Comparison of ENCODE assay signal across 8 cellular contexts in the genomic region with DNA sequence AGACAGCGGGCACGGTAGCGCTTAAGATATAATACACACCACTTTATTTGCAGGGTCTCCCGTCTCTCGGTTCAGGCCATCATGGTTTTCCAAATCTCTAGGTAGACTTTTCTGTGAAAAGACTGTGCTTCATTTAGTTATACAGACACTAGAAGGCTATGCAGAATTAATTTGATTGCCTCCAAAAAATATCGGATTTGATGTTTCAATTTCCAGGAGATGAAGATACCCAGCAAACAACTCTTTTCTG. TPM values are rescaled to one million over a fixed set of nuclear protein-coding genes. Genes with fewer than 3 reads are reported as not detected.
A peak's percentile ranks its signal among the peaks of the same experiment; 100 is the strongest.
DNase-seq lines count a peak whose midpoint lies in the region; ATAC-seq, FAIRE-seq and TF ChIP-seq lines count a peak whose summit lies in the region.

No MANE protein-coding gene starts in this region.

- H3K27ac ChIP-seq in spleen: peak overlapping the region; percentile 87 to 99 (median 96)

- H3K9me3 ChIP-seq in iPS-18c (ENCODE audit: control insufficient read depth, insufficient read depth, low read length) (no peaks in the 10 kb centered on the region), spleen (no peaks in the 10 kb centered on the region)

- TF ChIP-seq CTCF in WI38 (IDR thresholded peaks at IDR 0.05; ENCODE audit: low read depth, low read length): no peak
- TF ChIP-seq CTCF in spleen (IDR thresholded peaks at IDR 0.05 in 8 of 11, conservative IDR thresholded peaks at IDR 0.05 in 3 of 11): no peak

- H3K36me3 ChIP-seq in spleen: peaks cover 0 to 46% (median 25%) of the 10 kb centered on the region in 6 donors

- ATAC-seq in HG02798 (IDR thresholded peaks at IDR 0.05; ENCODE audit: poor library complexity, unreplicated experiment): no peak

- intact Hi-C loops in spleen (cut with DNase I; ENCODE audit: low total_unique reads): no loop called here

- DNase-seq in GM12892 (ENCODE audit: insufficient read length) (no peak), spleen (no peak), NCI-H128 (lab: John Stamatoyannopoulos, UW; ENCODE audit: unreplicated experiment) (no peak), NCI-H82 treated with DMSO at 0.1 percent for 48 hours (lab: John Stamatoyannopoulos, UW; ENCODE audit: unreplicated experiment) (no peak), NCI-H345 (lab: John Stamatoyannopoulos, UW) (no peak)

- H3K27me3 ChIP-seq in spleen (replicated peaks in 1 of 7): no peaks in the 10 kb centered on the region

- peaks cover 39 to 76% (median 60%) of the 10 kb centered on the region in 6 donors for H3K4me1 ChIP-seq in spleen

- H3K4me3 ChIP-seq in WI38 (ENCODE audit: low read depth, low read length): peak overlapping the region; percentile 88
- H3K4me3 ChIP-seq in iPS-18c (ENCODE audit: insufficient read depth, low read depth, low read length): peak overlapping the region; percentile 96
- H3K4me3 ChIP-seq in spleen: peak overlapping the region; percentile 85 to 97 (median 94)

- peak; percentile 17 for FAIRE-seq in GM12892 (lab: Jason Lieb, UNC)

- WGBS in spleen, 5 donors: 1 to 4% (median 2%) methylated on average over 6 of the region's 6 CpGs

- TF ChIP-seq POLR2A in GM12892 (IDR thresholded peaks at IDR 0.05; ENCODE audit: low read depth, low read length) (no peak), spleen (IDR thresholded peaks at IDR 0.05) (no peak)

RNA-seq across cellular contexts. Expression of a gene that starts 0.6 kb away (rescaled TPM):
- 18.5 TPM for polyA plus RNA-seq in GM12892 (2012; ENCODE audit: missing spikeins)
- total RNA-seq in spleen: 10 to 100 TPM; 14.7 to 28.4 (median 17.5) TPM
- polyA plus RNA-seq in spleen: 10 to 100 TPM; 12.0 to 20.7 (median 19.3) TPM

RNA-seq across cellular contexts. Expression of a gene that starts 1.7 kb away (rescaled TPM):
- 280 TPM for polyA plus RNA-seq in GM12892 (2012; ENCODE audit: missing spikeins)
- total RNA-seq in spleen: 100 to 1,000 TPM in 6 of 7 donors, 10 to 100 TPM in 1; 98.8 to 162 (median 110) TPM
- 100 to 1,000 TPM; 237 to 257 (median 239) TPM for polyA plus RNA-seq in spleen

RNA-seq across cellular contexts. Expression of a gene that starts 29.6 kb away (rescaled TPM):
- 94.5 TPM for polyA plus RNA-seq in GM12892 (2012; ENCODE audit: missing spikeins)
- 10 to 100 TPM; 45.5 to 95.4 (median 51.6) TPM for total RNA-seq in spleen
- polyA plus RNA-seq in spleen: 10 to 100 TPM; 58.4 to 80.2 (median 64.9) TPM
